Comparison of ENCODE assay signal across 30 cellular contexts in the genomic region with DNA sequence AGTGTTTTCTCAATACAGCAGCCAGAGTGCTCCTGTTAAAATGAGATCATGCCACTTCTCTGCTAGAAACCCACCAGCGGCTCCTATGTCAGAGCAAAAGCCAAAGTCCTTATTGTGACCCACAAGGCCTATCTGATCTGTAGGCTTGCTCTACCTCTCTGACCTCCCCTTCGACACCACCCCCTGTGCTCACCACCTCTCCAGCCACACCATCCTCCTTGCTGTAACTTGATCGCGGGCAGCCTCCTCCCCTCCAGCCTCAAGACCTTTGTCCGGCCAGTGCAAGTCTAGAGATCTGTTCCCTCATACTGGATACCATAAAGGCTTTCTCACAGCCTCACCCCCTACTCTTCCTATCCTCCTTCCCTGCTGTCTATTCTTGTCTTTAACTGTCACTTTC. TPM values are rescaled to one million over a fixed set of nuclear protein-coding genes. Genes with fewer than 3 reads are reported as not detected.
DNase-seq lines count a peak whose midpoint lies in the region; ATAC-seq, FAIRE-seq and TF ChIP-seq lines count a peak whose summit lies in the region.
"Had no signal": no experiment of that assay in that cellular context is flagged by ENCODE, and none has a peak within 500 bp of the region (broad histone marks: within the 10 kb centered on the region; RNA-seq: fewer than 3 reads in every experiment).

No MANE protein-coding gene starts in this region.

- no peak overlapping the region for H3K23ac ChIP-seq in H1 (ENCODE audit: insufficient read length)

- CTCF ChIA-PET in Caco-2 (lab: Charles Lee), result no interaction called here
- CTCF ChIA-PET in HEK293 (lab: Yijun Ruan, JAX), result no interaction called here
- CTCF ChIA-PET in H1 (lab: Charles Lee; ENCODE audit: partially characterized antibody), result interaction anchor here (0.6 kb wide), 1 partner anchor 38 kb away, joined by 3 read pairs; no protein-coding TSS in a partner anchor

- H3K27ac Mint-ChIP-seq in Caco-2 (ENCODE audit: unreplicated experiment) (no peak overlapping the region), nephron progenitor cell (peak overlapping the region; percentile 91)
- H3K27ac Mint-ChIP-seq: activated B cell treated with CpG ODN at 0.5 μM for 24 hours; stimulated activated memory B cell treated with anti-CD40 and anti-IgM and Interleukin-4, amounts not matched to agents 10 μg/mL and 1 μg/mL and 100 μg/mL, for 72 hours; T-cell had no signal

- TF ChIP-seq CTCF in Caco-2 (IDR thresholded peaks at IDR 0.05; ENCODE audit: insufficient read depth in 1 of 2, low read depth in 1 of 2, low read length in 1 of 2, severe bottlenecking in 1 of 2, unreplicated experiment in 1 of 2) (no peak), HEK293 (tag by site-specific recombination; IDR thresholded peaks at IDR 0.05) (no peak), H1 (IDR thresholded peaks at IDR 0.05; ENCODE audit: control extremely low read depth in 1 of 3, insufficient read depth in 1 of 3, low read depth in 1 of 3, low read length in 3 of 3) (no peak), nephron progenitor cell (IDR thresholded peaks at IDR 0.05) (no peak)

- no peak overlapping the region for H2BK120ac ChIP-seq in H1 (replicated peaks; ENCODE audit: low read depth, low read length)

- no peak overlapping the region for H3K4me3 ChIP-seq in Caco-2 (ENCODE audit: low read depth, low read length)
- H3K4me3 ChIP-seq in HEK293 (ENCODE audit: low read depth, low read length), result no peak overlapping the region
- H3K4me3 ChIP-seq in H1 (ENCODE audit: extremely low read depth in 1 of 4, insufficient read depth in 2 of 4, low read depth in 3 of 4, low read length in 4 of 4), result no peak overlapping the region
- H3K4me3 ChIP-seq: adrenal gland, BLaER1, left lung had no signal

- H2BK5ac ChIP-seq in H1 (ENCODE audit: low read depth, low read length), result peak overlapping the region; percentile 26; the same call in 1 of the 2 replicates

- H3K79me1 ChIP-seq in H1 (ENCODE audit: low read depth, low read length), result no peaks in the 10 kb centered on the region

- no peak overlapping the region for H3K18ac ChIP-seq in H1 (ENCODE audit: extremely low read depth, low read length)

- H3K79me2 ChIP-seq in H1 (ENCODE audit: control insufficient read depth in 1 of 2, insufficient read depth in 2 of 2, low read length in 2 of 2), result peaks cover 0 to 3% of the 10 kb centered on the region in 2 experiments; a peak in 1 of 4 replicates

- no peak for TF ChIP-seq RAD21 in H1 (IDR thresholded peaks at IDR 0.05 in 1 of 2, conservative IDR thresholded peaks at IDR 0.05 in 1 of 2; ENCODE audit: low read depth in 2 of 2, low read length in 2 of 2)

- H3K14ac ChIP-seq in H1 (ENCODE audit: insufficient read length), result no peak overlapping the region

- DNase-seq in Caco-2 (no peak), H1 (ENCODE audit: low read depth in 1 of 2, low spot score in 2 of 2) (no peak), nephron progenitor cell (no peak), LoVo (ENCODE audit: low spot score) (no peak), NCI-H510A (lab: John Stamatoyannopoulos, UW) (no peak)
- DNase-seq: activated B cell treated with CpG ODN at 0.5 μM for 24 hours; activated CD4-positive, alpha-beta T cell treated with anti-CD3 and anti-CD28 coated beads, Interleukin-2, amount 50 U/mL, for 1 hour; activated gamma-delta T cell; activated T-cell treated with anti-CD3 and anti-CD28 coated beads, Interleukin-2, amount 50 U/mL, for 1 hour; adrenal gland; COR-L47; KBM-7; left lung; NCI-H1105; NCI-H187; NCI-H2171; T-cell; trophoblast cell had no signal

- H3K4me1 ChIP-seq in Caco-2, result peaks cover 19% of the 10 kb centered on the region
- H3K4me1 ChIP-seq in HEK293 (ENCODE audit: control insufficient read depth, insufficient read depth, low read length), result peaks cover 10% of the 10 kb centered on the region
- H3K4me1 ChIP-seq in H1 (replicated peaks in 1 of 4; ENCODE audit: control insufficient read depth in 3 of 4, insufficient read depth in 4 of 4, low read length in 3 of 4), result peaks cover 4 to 29% (median 13%) of the 10 kb centered on the region in 4 experiments

- H3K27me3 ChIP-seq in Caco-2 (replicated peaks; ENCODE audit: control insufficient read depth, insufficient read depth, low read length) (no peaks in the 10 kb centered on the region), H1 (replicated peaks in 1 of 4; ENCODE audit: control insufficient read depth in 3 of 4, extremely low read depth in 1 of 4, insufficient read depth in 3 of 4, low read length in 3 of 4) (peaks cover 0 to 16% (median 9%) of the 10 kb centered on the region in 4 experiments; a peak in 4 of 7 replicates)
- H3K27me3 ChIP-seq: adrenal gland had no signal

- H4K91ac ChIP-seq in H1 (replicated peaks; ENCODE audit: insufficient read length, low read length), result no peak overlapping the region

- no peak overlapping the region for H4K8ac ChIP-seq in H1 (ENCODE audit: extremely low read depth, insufficient read depth, low read length)

- no peak overlapping the region for H3K4ac ChIP-seq in H1 (replicated peaks; ENCODE audit: insufficient read length, low read depth, low read length)

- H3K23me2 ChIP-seq in H1 (ENCODE audit: low read depth, low read length), result peaks cover 20% of the 10 kb centered on the region

- H3K4me3 Mint-ChIP-seq in Caco-2 (ENCODE audit: unreplicated experiment), result peak overlapping the region; percentile 85
- H3K4me3 Mint-ChIP-seq in nephron progenitor cell, result peak overlapping the region; percentile 97
- H3K4me3 Mint-ChIP-seq: activated B cell treated with CpG ODN at 0.5 μM for 24 hours had no signal

- no peaks in the 10 kb centered on the region for H4K20me1 ChIP-seq in H1 (replicated peaks in 1 of 2; ENCODE audit: control insufficient read depth in 1 of 2, insufficient read depth in 2 of 2, low read length in 2 of 2)

- intact Hi-C loops in Caco-2 (cut with micrococcal nuclease; ENCODE audit: unreplicated experiment), result no loop called here

- H3K9ac ChIP-seq in H1 (replicated peaks in 1 of 4; ENCODE audit: extremely low read depth in 1 of 4, low read depth in 3 of 4, low read length in 3 of 4), result no peak overlapping the region
- H3K9ac ChIP-seq: BLaER1 had no signal

- no peak overlapping the region for H3K27ac ChIP-seq in HEK293 (ENCODE audit: extremely low read depth, low read depth, low read length)
- no peak overlapping the region for H3K27ac ChIP-seq in H1 (ENCODE audit: low read depth, low read length)
- H3K27ac ChIP-seq: adrenal gland, BLaER1, epithelial cell of prostate, left lung, RWPE1 had no signal

- H3K36me3 Mint-ChIP-seq in Caco-2 (ENCODE audit: insufficient read depth, unreplicated experiment) (no peaks in the 10 kb centered on the region), nephron progenitor cell (ENCODE audit: low read depth) (no peaks in the 10 kb centered on the region)
- H3K36me3 Mint-ChIP-seq: T-cell had no signal

- 74% methylated on average over 5 of the region's 5 CpGs; no CpG with 5 or more reads in 1 of the 2 experiments for WGBS in H1 (ENCODE audit: extremely low coverage in 1 of 2, insufficient coverage in 1 of 2, insufficient read length in 1 of 2, insufficient replicate concordance in 2 of 2, low coverage in 1 of 2, low lambda C conversion rate in 2 of 2, missing lambda C conversion rate in 1 of 2), 2 experiments

- TF ChIP-seq EP300 in H1 (IDR thresholded peaks at IDR 0.05; ENCODE audit: borderline replicate concordance in 1 of 2, low read depth in 2 of 2, low read length in 2 of 2), result no peak

- H3K56ac ChIP-seq in H1 (replicated peaks; ENCODE audit: insufficient read length, low read depth, low read length), result no peak overlapping the region

- H3K9me3 Mint-ChIP-seq in Caco-2 (ENCODE audit: unreplicated experiment) (no peaks in the 10 kb centered on the region), nephron progenitor cell (no peaks in the 10 kb centered on the region)
- H3K9me3 Mint-ChIP-seq: activated B cell treated with CpG ODN at 0.5 μM for 24 hours; stimulated activated memory B cell treated with anti-CD40 and anti-IgM and Interleukin-4, amounts not matched to agents 10 μg/mL and 1 μg/mL and 100 μg/mL, for 72 hours; T-cell had no signal

- FAIRE-seq in H1 (lab: Jason Lieb, UNC), result no peak

- H3K9me3 ChIP-seq in Caco-2 (no peaks in the 10 kb centered on the region), HEK293 (ENCODE audit: control insufficient read depth, insufficient read depth, low read depth, low read length) (no peaks in the 10 kb centered on the region), H1 (ENCODE audit: insufficient read depth in 2 of 2, low read depth in 1 of 2, low read length in 1 of 2) (no peaks in the 10 kb centered on the region)
- H3K9me3 ChIP-seq: adrenal gland, BLaER1, left lung had no signal

- H4K5ac ChIP-seq in H1 (ENCODE audit: insufficient read length, low read depth, low read length), result no peak overlapping the region

- H3K4me1 Mint-ChIP-seq in Caco-2 (ENCODE audit: low read depth, unreplicated experiment), result peaks cover 19% of the 10 kb centered on the region
- peaks cover 65% of the 10 kb centered on the region for H3K4me1 Mint-ChIP-seq in nephron progenitor cell

- no TSS peak for BruUV-seq in Caco-2 (replicated peaks; lab: Mats Ljungman, UMichigan)

- POLR2A ChIA-PET in Caco-2 (lab: Charles Lee) (no interaction called here), HEK293 (lab: Yijun Ruan, JAX) (no interaction called here), H1 (lab: Charles Lee; ENCODE audit: partially characterized antibody) (no interaction called here)

- no peak overlapping the region for H2BK20ac ChIP-seq in H1 (ENCODE audit: low read length)

- peak overlapping the region; percentile 97; the same call in 1 of the 2 replicates for H2BK15ac ChIP-seq in H1 (ENCODE audit: low read length)

- ATAC-seq in HG02571 (IDR thresholded peaks at IDR 0.05; ENCODE audit: unreplicated experiment), result no peak
- ATAC-seq: left lung; stimulated activated memory B cell treated with anti-CD40 and anti-IgM and Interleukin-4, amounts not matched to agents 10 μg/mL and 1 μg/mL and 100 μg/mL, for 72 hours; T-cell had no signal

- H3K27me3 Mint-ChIP-seq in Caco-2 (ENCODE audit: insufficient read depth, unreplicated experiment), result no peaks in the 10 kb centered on the region
- H3K27me3 Mint-ChIP-seq in nephron progenitor cell (ENCODE audit: low read depth, poor library complexity), result peaks cover 9% of the 10 kb centered on the region

- H2AK5ac ChIP-seq in H1 (ENCODE audit: low read depth, low read length), result no peak overlapping the region; the same call in 1 of the 2 replicates

- no peaks in the 10 kb centered on the region for H3K36me3 ChIP-seq in Caco-2 (ENCODE audit: control insufficient read depth, insufficient read depth, low read length)
- H3K36me3 ChIP-seq in HEK293 (ENCODE audit: control insufficient read depth in 2 of 2, insufficient read depth in 1 of 2, low read length in 2 of 2), result no peaks in the 10 kb centered on the region
- no peaks in the 10 kb centered on the region for H3K36me3 ChIP-seq in H1 (ENCODE audit: control insufficient read depth in 2 of 4, insufficient read depth in 4 of 4, low read length in 3 of 4)
- H3K36me3 ChIP-seq: adrenal gland, BLaER1, left lung had no signal

- no peak overlapping the region for H2AFZ ChIP-seq in H1 (ENCODE audit: low read length)

- TF ChIP-seq POLR2A in H1 (IDR thresholded peaks at IDR 0.05; ENCODE audit: control extremely low read depth in 1 of 2, low read depth in 2 of 2, low read length in 2 of 2), result no peak

- peak overlapping the region; percentile 68; the same call in 1 of the 2 replicates for H2BK12ac ChIP-seq in H1 (ENCODE audit: low read depth, low read length)

- no peak overlapping the region; a peak in 1 of 4 replicates for H3K4me2 ChIP-seq in H1 (ENCODE audit: insufficient read depth in 1 of 2, low read depth in 2 of 2, low read length in 2 of 2)
- H3K4me2 ChIP-seq: BLaER1 had no signal

RNA-seq across cellular contexts. Expression of gene IGDCC4, which starts 1.9 kb away (rescaled TPM):
- 3.7 and 4.5 TPM in 2 replicates for total RNA-seq in Caco-2 (2022)
- 7.7 and 7.8 TPM in 2 replicates for total RNA-seq in H1 (2021; fragmentation: NEBNext Ultra II Directional; extraction: Animal tissue kit (Norgen Biotek cat#: 25700))
- 10.3 and 12.7 TPM in 2 replicates for polyA plus RNA-seq in H1 (2011; rRNA removed)
- 11.8 TPM for polyA plus RNA-seq in H1 (2011; cell fraction: cytosol; rRNA removed)
- 32.6 TPM for polyA plus RNA-seq in H1 (2011; cell fraction: nucleus; rRNA removed)
- 9.5 to 12.6 TPM (median 11.6 TPM) in 4 replicates for polyA plus RNA-seq in H1 (2012, experiment 1 of 2)
- 4.2 TPM for polyA plus RNA-seq in H1 (2012, experiment 2 of 2)
- 4.7 TPM for polyA plus RNA-seq in H1 (2013, experiment 1 of 2)
- polyA plus RNA-seq in H1 (2013, experiment 2 of 2), result 4.3 TPM
- 11.4 and 13.0 TPM in 2 replicates for polyA minus RNA-seq in H1 (2011; rRNA and poly(A)+ RNA removed)
- polyA minus RNA-seq in H1 (2011; cell fraction: cytosol; rRNA and poly(A)+ RNA removed), result 6.8 TPM
- polyA minus RNA-seq in H1 (2011; cell fraction: nucleus; rRNA and poly(A)+ RNA removed), result 14.2 TPM
- total RNA-seq: activated B cell treated with CpG ODN at 0.5 μM for 24 hours, HT-29, MCF 10A had no signal

RNA-seq across cellular contexts. Expression of gene IGDCC3, which starts 46.9 kb away (rescaled TPM):
- 43.5 and 51.2 TPM in 2 replicates for total RNA-seq in Caco-2 (2022)
- total RNA-seq in H1 (2021; fragmentation: NEBNext Ultra II Directional; extraction: Animal tissue kit (Norgen Biotek cat#: 25700)), result 45.7 and 45.9 TPM in 2 replicates
- 26.8 and 42.3 TPM in 2 replicates for polyA plus RNA-seq in H1 (2011; rRNA removed)
- 23.3 TPM for polyA plus RNA-seq in H1 (2011; cell fraction: cytosol; rRNA removed)
- polyA plus RNA-seq in H1 (2011; cell fraction: nucleus; rRNA removed), result 49.4 TPM
- 26.5 to 37.1 TPM (median 35.2 TPM) in 4 replicates for polyA plus RNA-seq in H1 (2012, experiment 1 of 2)
- polyA plus RNA-seq in H1 (2012, experiment 2 of 2), result 29.5 TPM
- 57.5 TPM for polyA plus RNA-seq in H1 (2013, experiment 1 of 2)
- polyA plus RNA-seq in H1 (2013, experiment 2 of 2), result 60.3 TPM
- 22.4 and 28.5 TPM in 2 replicates for polyA minus RNA-seq in H1 (2011; rRNA and poly(A)+ RNA removed)
- 26.4 TPM for polyA minus RNA-seq in H1 (2011; cell fraction: cytosol; rRNA and poly(A)+ RNA removed)
- polyA minus RNA-seq in H1 (2011; cell fraction: nucleus; rRNA and poly(A)+ RNA removed), result 23.6 TPM
- total RNA-seq: activated B cell treated with CpG ODN at 0.5 μM for 24 hours, HT-29, MCF 10A, NCI-H460, omental fat pad, pulmonary artery endothelial cell, subcutaneous adipose tissue had no signal
